23 cellular contexts compared by ENCODE assay signal in genomic region chr20:14724465-14724864, GRCh38.
A peak's percentile ranks its signal among the peaks of the same experiment; 100 is the strongest.
DNase-seq lines count a peak whose midpoint lies in the region; ATAC-seq and TF ChIP-seq lines count a peak whose summit lies in the region.
"Had no signal": no experiment of that assay in that cellular context is flagged by ENCODE, and none has a peak within 500 bp of the region (broad histone marks: within the 10 kb centered on the region; RNA-seq: fewer than 3 reads in every experiment).

No MANE protein-coding gene starts in this region.

- no peak overlapping the region for H3K4me3 ChIP-seq in OCI-LY3 (ENCODE audit: low read length)
- H3K4me3 ChIP-seq: MG63, SK-N-MC had no signal

- no peak overlapping the region for H3K4me3 Mint-ChIP-seq in activated naive CD8-positive, alpha-beta T cell treated with anti-CD3 and anti-CD28 coated beads, Interleukin-2, amount 50 U/mL, for 24 hours
- H3K4me3 Mint-ChIP-seq: CD14-positive monocyte, HFFc6, IgD-negative memory B cell had no signal

- H4K20me1 ChIP-seq in OCI-LY3 (ENCODE audit: insufficient read depth, low read length): no peaks in the 10 kb centered on the region

- no peak overlapping the region for H2AFZ ChIP-seq in OCI-LY3 (ENCODE audit: low read depth, low read length)

- DNase-seq in NCI-H2171 treated with DMSO at 0.1 percent for 48 hours (lab: John Stamatoyannopoulos, UW) (peak; percentile 49), NCI-H2171 (lab: John Stamatoyannopoulos, UW) (no peak), fibroblast of peridontal ligament (ENCODE audit: extremely low read depth) (peak; percentile 49), NCI-H774 (lab: John Stamatoyannopoulos, UW) (no peak)
- no peak for DNase-seq in activated T-cell treated with anti-CD3 and anti-CD28 coated beads, Interleukin-2, amount 50 U/mL, for 48 hours
- no peak for DNase-seq in central memory CD4-positive, alpha-beta T cell
- no peak for DNase-seq in activated naive CD8-positive, alpha-beta T cell treated with anti-CD3 and anti-CD28 coated beads, Interleukin-2, amount 50 U/mL, for 24 hours
- DNase-seq: DMS79 treated with DMSO at 0.1 percent for 48 hours, H7, HFFc6, Kasumi-1, MG63, NCI-H1048, NCI-H1436 treated with DMSO at 0.1 percent for 48 hours, NCI-H2029, NCI-H69, OCI-M1, Right ventricle myocardium superior had no signal

- no peak overlapping the region for H3K9ac ChIP-seq in OCI-LY3 (ENCODE audit: low read length)

- TF ChIP-seq CTCF in OCI-LY3 (IDR thresholded peaks at IDR 0.05; ENCODE audit: low read depth, low read length): no peak

- H3K4me1 Mint-ChIP-seq in activated naive CD8-positive, alpha-beta T cell treated with anti-CD3 and anti-CD28 coated beads, Interleukin-2, amount 50 U/mL, for 24 hours: no peaks in the 10 kb centered on the region
- H3K4me1 Mint-ChIP-seq: CD14-positive monocyte had no signal

- H3K27ac Mint-ChIP-seq in activated naive CD8-positive, alpha-beta T cell treated with anti-CD3 and anti-CD28 coated beads, Interleukin-2, amount 50 U/mL, for 24 hours: no peak overlapping the region
- H3K27ac Mint-ChIP-seq: CD14-positive monocyte, HFFc6, IgD-negative memory B cell had no signal

- H3K27me3 ChIP-seq in OCI-LY3 (ENCODE audit: low read depth, low read length): no peaks in the 10 kb centered on the region
- H3K27me3 ChIP-seq: MG63 had no signal

- no peaks in the 10 kb centered on the region for H3K79me2 ChIP-seq in OCI-LY3 (ENCODE audit: low read length)

- no peak overlapping the region for H3K27ac ChIP-seq in OCI-LY3 (ENCODE audit: low read length)
- H3K27ac ChIP-seq: 22Rv1, SK-N-MC had no signal

- no peaks in the 10 kb centered on the region for H3K9me3 ChIP-seq in OCI-LY3 (ENCODE audit: insufficient read depth, low read length)
- H3K9me3 ChIP-seq: MG63 had no signal

- no peaks in the 10 kb centered on the region for H3K36me3 Mint-ChIP-seq in activated naive CD8-positive, alpha-beta T cell treated with anti-CD3 and anti-CD28 coated beads, Interleukin-2, amount 50 U/mL, for 24 hours (ENCODE audit: low read depth)
- H3K36me3 Mint-ChIP-seq: CD14-positive monocyte, IgD-negative memory B cell had no signal

- no peaks in the 10 kb centered on the region for H3K9me3 Mint-ChIP-seq in activated naive CD8-positive, alpha-beta T cell treated with anti-CD3 and anti-CD28 coated beads, Interleukin-2, amount 50 U/mL, for 24 hours
- H3K9me3 Mint-ChIP-seq: IgD-negative memory B cell had no signal

- peaks cover 21% of the 10 kb centered on the region for H3K4me1 ChIP-seq in OCI-LY3 (ENCODE audit: low read length)

- no peak for ATAC-seq in activated naive CD8-positive, alpha-beta T cell treated with anti-CD3 and anti-CD28 coated beads, Interleukin-2, amount 50 U/mL, for 24 hours

- peak overlapping the region; percentile 15; the same call in 1 of the 2 replicates for H3K4me2 ChIP-seq in OCI-LY3 (ENCODE audit: low read length)

- H3K36me3 ChIP-seq in OCI-LY3 (replicated peaks; ENCODE audit: low read depth, low read length): no peaks in the 10 kb centered on the region
- H3K36me3 ChIP-seq: MG63 had no signal

- no peaks in the 10 kb centered on the region for H3K27me3 Mint-ChIP-seq in activated naive CD8-positive, alpha-beta T cell treated with anti-CD3 and anti-CD28 coated beads, Interleukin-2, amount 50 U/mL, for 24 hours

Comparison
In these comparisons a context has a peak if more than half of its experiments do, and no peak if none do; other contexts are left out.
1. DNase-seq: peak in NCI-H2171 treated with DMSO at 0.1 percent for 48 hours (single experiment) and fibroblast of peridontal ligament (single experiment); none in NCI-H2171 (single experiment), NCI-H774 (single experiment), activated T-cell treated with anti-CD3 and anti-CD28 coated beads, Interleukin-2, amount 50 U/mL, for 48 hours (0 of 2), central memory CD4-positive, alpha-beta T cell (single experiment) and activated naive CD8-positive, alpha-beta T cell treated with anti-CD3 and anti-CD28 coated beads, Interleukin-2, amount 50 U/mL, for 24 hours (single experiment).